8 cellular contexts compared by ENCODE assay signal in the genomic region with DNA sequence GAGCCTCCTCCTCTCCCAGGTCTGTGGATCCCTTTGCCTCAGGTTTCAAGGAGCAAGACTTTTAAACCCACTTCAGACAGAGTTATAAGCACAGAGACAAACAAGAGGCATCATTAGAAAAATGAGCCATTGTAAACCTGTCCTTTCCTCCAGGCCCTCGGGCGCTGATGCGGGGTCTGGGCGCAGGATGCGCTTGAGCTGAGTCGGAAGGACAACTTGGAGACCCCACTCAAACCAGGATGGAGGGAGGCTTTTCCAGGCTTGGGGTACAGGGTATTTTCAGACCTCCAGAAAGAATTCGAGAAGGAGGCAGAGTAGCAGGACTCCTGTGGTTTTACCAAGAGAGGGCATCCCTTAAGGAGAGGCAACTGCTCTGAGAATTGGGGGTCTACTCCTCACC.
"Had no signal": no experiment of that assay in that cellular context is flagged by ENCODE, and none has a peak within 500 bp of the region (broad histone marks: within the 10 kb centered on the region; RNA-seq: fewer than 3 reads in every experiment).

No MANE protein-coding gene starts in this region.

- H3K36me3 ChIP-seq: HAP-1 had no signal

- H3K4me3 Mint-ChIP-seq: HFFc6, IgD-negative memory B cell had no signal

- H3K27ac ChIP-seq: HL-60 had no signal

- H3K9me3 Mint-ChIP-seq: HFFc6, IgD-negative memory B cell had no signal

- H3K9me3 ChIP-seq: HAP-1 had no signal

- H3K4me1 ChIP-seq: HAP-1 had no signal

- H3K4me1 Mint-ChIP-seq: IgD-negative memory B cell had no signal

- DNase-seq: GOT3, H7, HFFc6 had no signal

- ATAC-seq: HCT116, HepG2 had no signal

- H3K27ac Mint-ChIP-seq: HFFc6, IgD-negative memory B cell had no signal

- H3K4me3 ChIP-seq: HAP-1 had no signal
